Comparison of ENCODE assay signal across 15 cellular contexts in the genomic region with DNA sequence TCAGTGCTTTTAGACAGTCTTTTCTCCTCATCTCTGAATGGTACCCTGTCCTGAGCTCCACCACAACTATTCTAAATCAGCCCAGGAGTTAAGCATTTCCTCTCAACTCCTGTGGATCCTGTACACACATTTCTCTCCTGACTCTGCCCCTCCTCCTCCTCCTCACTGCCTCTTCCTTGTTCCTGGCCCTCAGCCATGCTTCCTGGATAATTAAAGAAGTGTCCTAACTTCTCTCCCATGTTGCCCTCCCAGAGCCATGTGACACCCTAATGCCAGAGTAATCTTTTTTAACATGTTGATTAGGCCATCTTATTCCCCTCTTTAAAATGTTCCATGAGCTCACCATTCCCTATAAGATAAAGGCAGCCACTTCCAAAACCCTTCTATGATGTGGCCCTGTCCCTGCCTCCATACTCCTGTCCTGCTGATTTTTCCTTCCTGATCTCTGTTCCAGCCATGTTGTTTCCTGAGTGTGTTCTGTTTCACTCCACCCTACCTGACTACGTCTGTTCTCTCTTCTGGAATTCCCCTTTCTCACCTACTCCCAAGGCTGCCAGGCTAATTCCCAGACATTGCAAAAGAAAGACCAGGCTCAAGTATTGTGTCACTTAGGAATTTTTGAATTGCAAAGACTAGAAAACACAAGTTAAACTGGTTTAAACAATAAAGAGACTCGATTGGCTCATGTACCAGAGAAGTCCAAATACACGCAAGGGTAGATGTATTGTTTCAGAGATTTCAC.
A peak's percentile ranks its signal among the peaks of the same experiment; 100 is the strongest.
DNase-seq lines count a peak whose midpoint lies in the region; FAIRE-seq and TF ChIP-seq lines count a peak whose summit lies in the region.
"Had no signal": no experiment of that assay in that cellular context is flagged by ENCODE, and none has a peak within 500 bp of the region (broad histone marks: within the 10 kb centered on the region; RNA-seq: fewer than 3 reads in every experiment).

No MANE protein-coding gene starts in this region.

- no peak for TF ChIP-seq CTCF in endothelial cell of umbilical vein (IDR thresholded peaks at IDR 0.05; ENCODE audit: extremely low read depth in 1 of 2, insufficient read depth in 1 of 2, low read depth in 1 of 2, low read length in 2 of 2)
- no peak for TF ChIP-seq CTCF in nephron progenitor cell (IDR thresholded peaks at IDR 0.05)
- no peak for TF ChIP-seq CTCF in osteocyte (IDR thresholded peaks at IDR 0.05)

- POLR2A ChIA-PET in endothelial cell of umbilical vein (lab: Charles Lee) = no interaction called here

- H3K27ac Mint-ChIP-seq in nephron progenitor cell (no peak overlapping the region), osteocyte (ENCODE audit: unreplicated experiment) (no peak overlapping the region)

- peaks cover 0 to 2% of the 10 kb centered on the region in 2 experiments for H3K36me3 ChIP-seq in endothelial cell of umbilical vein (ENCODE audit: control insufficient read depth in 2 of 2, extremely low read depth in 1 of 2, insufficient read depth in 2 of 2, low read length in 2 of 2)
- H3K36me3 ChIP-seq in thymus (ENCODE audit: control insufficient read depth, insufficient read depth) = no peaks in the 10 kb centered on the region
- H3K36me3 ChIP-seq: breast epithelium had no signal

- peaks cover 69% of the 10 kb centered on the region for H3K4me1 Mint-ChIP-seq in nephron progenitor cell
- H3K4me1 Mint-ChIP-seq in osteocyte (ENCODE audit: unreplicated experiment) = no peaks in the 10 kb centered on the region

- H3K79me2 ChIP-seq in endothelial cell of umbilical vein (ENCODE audit: control insufficient read depth, insufficient read depth, low read length) = no peaks in the 10 kb centered on the region

- no peaks in the 10 kb centered on the region for H3K9me3 ChIP-seq in endothelial cell of umbilical vein (replicated peaks; ENCODE audit: control insufficient read depth, insufficient read depth, low read length)
- no peaks in the 10 kb centered on the region for H3K9me3 ChIP-seq in thymus (ENCODE audit: control insufficient read depth)
- H3K9me3 ChIP-seq: breast epithelium had no signal

- peak; percentile 68 for DNase-seq in NCI-H69 (lab: John Stamatoyannopoulos, UW)
- peak; percentile 16 for DNase-seq in endothelial cell of umbilical vein (ENCODE audit: low read depth, low spot score)
- DNase-seq in kidney tubule cell (ENCODE audit: low spot score) = peak; percentile 89
- DNase-seq in NCI-H524 (lab: John Stamatoyannopoulos, UW) = no peak
- DNase-seq in nephron progenitor cell = no peak
- no peak for DNase-seq in osteocyte (ENCODE audit: extremely low spot score, unreplicated experiment)
- DNase-seq: activated CD4-positive, alpha-beta T cell treated with anti-CD3 and anti-CD28 coated beads for 48 hours; GOT3; NCI-H187 treated with DMSO at 0.1 percent for 48 hours; nucleus accumbens; SW 1271 had no signal

- H3K36me3 Mint-ChIP-seq in nephron progenitor cell (ENCODE audit: low read depth) = no peaks in the 10 kb centered on the region
- no peaks in the 10 kb centered on the region for H3K36me3 Mint-ChIP-seq in osteocyte (ENCODE audit: unreplicated experiment)

- no peaks in the 10 kb centered on the region for H3K9me1 ChIP-seq in endothelial cell of umbilical vein (replicated peaks; ENCODE audit: control insufficient read depth, extremely low read depth, insufficient read depth, low read length)

- intact Hi-C loops in endothelial cell of umbilical vein (cut with micrococcal nuclease) = no loop called here

- H3K27me3 ChIP-seq in endothelial cell of umbilical vein (ENCODE audit: control insufficient read depth in 2 of 2, insufficient read depth in 2 of 2, low read length in 2 of 2) = no peaks in the 10 kb centered on the region
- no peaks in the 10 kb centered on the region for H3K27me3 ChIP-seq in thymus (ENCODE audit: control insufficient read depth, insufficient read depth)
- H3K27me3 ChIP-seq: breast epithelium had no signal

- H3K27ac ChIP-seq in endothelial cell of umbilical vein (ENCODE audit: insufficient read depth, low read depth, low read length) (no peak overlapping the region), thymus (ENCODE audit: low read depth) (peak overlapping the region; percentile 58)
- H3K27ac ChIP-seq: breast epithelium had no signal

- H3K4me3 Mint-ChIP-seq in nephron progenitor cell (no peak overlapping the region), osteocyte (ENCODE audit: unreplicated experiment) (no peak overlapping the region)

- H3K9ac ChIP-seq in endothelial cell of umbilical vein (replicated peaks; ENCODE audit: extremely low read depth, insufficient read depth, low read length) = no peak overlapping the region

- CTCF ChIA-PET in endothelial cell of umbilical vein (lab: Charles Lee) = interaction anchor here (1.5 kb wide), 1 partner anchor 8 kb away, joined by 5 read pairs; no protein-coding TSS in a partner anchor

- H3K4me3 ChIP-seq in endothelial cell of umbilical vein (replicated peaks in 1 of 3; ENCODE audit: insufficient read depth in 1 of 3, low read depth in 1 of 3, low read length in 3 of 3) = no peak overlapping the region
- H3K4me3 ChIP-seq in thymus (ENCODE audit: low read length) = no peak overlapping the region
- H3K4me3 ChIP-seq: breast epithelium, K562 had no signal

- H3K27me3 Mint-ChIP-seq in nephron progenitor cell (ENCODE audit: low read depth, poor library complexity) = no peaks in the 10 kb centered on the region
- peaks cover 21% of the 10 kb centered on the region for H3K27me3 Mint-ChIP-seq in osteocyte (ENCODE audit: unreplicated experiment)

- H3K9me3 Mint-ChIP-seq in nephron progenitor cell (no peaks in the 10 kb centered on the region), osteocyte (ENCODE audit: unreplicated experiment) (no peaks in the 10 kb centered on the region)
- H3K9me3 Mint-ChIP-seq: activated T-helper 2 cell treated with anti-CD3 and anti-CD28 coated beads, Interferon-gamma antibody, Interleukin-2, Interleukin-4, amounts not matched to agents 10 μg/mL and 5 μg/mL and 100 μg/mL, durations not matched to agents 14 hours and 24 hours and 36 hours had no signal

- dilution Hi-C loops in endothelial cell of umbilical vein (cut with MboI; ENCODE audit: extremely low pct_ligation_motif_present, low sequenced_read_pairs) = no loop called here

- H3K4me1 ChIP-seq in endothelial cell of umbilical vein (ENCODE audit: control insufficient read depth, extremely low read depth, insufficient read depth, low read length) = peaks cover 5% of the 10 kb centered on the region
- H3K4me1 ChIP-seq in thymus (ENCODE audit: control insufficient read depth, insufficient read depth, low read length) = no peaks in the 10 kb centered on the region
- H3K4me1 ChIP-seq: breast epithelium had no signal

- H4K20me1 ChIP-seq in endothelial cell of umbilical vein (replicated peaks; ENCODE audit: control insufficient read depth, extremely low read depth, insufficient read depth, low read length) = peaks cover 5% of the 10 kb centered on the region

- H3K4me2 ChIP-seq in endothelial cell of umbilical vein (ENCODE audit: insufficient read depth, low read length) = no peak overlapping the region

- WGBS in thymus = 94% methylated on average over 3 of the region's 3 CpGs

- no peak overlapping the region for H2AFZ ChIP-seq in endothelial cell of umbilical vein (ENCODE audit: low read depth, low read length)

- no TSS peak for BruUV-seq in endothelial cell of umbilical vein (replicated peaks; lab: Mats Ljungman, UMichigan)

- FAIRE-seq in endothelial cell of umbilical vein (lab: Jason Lieb, UNC) = no peak
- FAIRE-seq: K562 had no signal

- no peak for TF ChIP-seq POLR2A in endothelial cell of umbilical vein (IDR thresholded peaks at IDR 0.05; ENCODE audit: low read depth, low read length)

TF ChIP-seq in endothelial cell of umbilical vein, 7 proteins besides CTCF, POLR2A, EP300 and RAD21:
- TF ChIP-seq EZH2 (IDR thresholded peaks at IDR 0.05; ENCODE audit: borderline replicate concordance, low read depth, low read length, severe bottlenecking) (no peak), GATA2 (IDR thresholded peaks at IDR 0.05; ENCODE audit: insufficient read depth, insufficient read length, low read depth, low read length) (no peak), MYC (IDR thresholded peaks at IDR 0.05; ENCODE audit: low read depth, low read length) (no peak), JUN (IDR thresholded peaks at IDR 0.05; ENCODE audit: borderline replicate concordance, insufficient read depth, insufficient read length, low read depth) (no peak)
- TF ChIP-seq, protein P1, sequence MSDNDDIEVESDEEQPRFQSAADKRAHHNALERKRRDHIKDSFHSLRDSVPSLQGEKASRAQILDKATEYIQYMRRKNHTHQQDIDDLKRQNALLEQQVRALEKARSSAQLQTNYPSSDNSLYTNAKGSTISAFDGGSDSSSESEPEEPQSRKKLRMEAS (IDR thresholded peaks at IDR 0.05; ENCODE audit: insufficient read depth, insufficient read length) = no peak

Comparison
In these comparisons a context has a peak if more than half of its experiments do, and no peak if none do; other contexts are left out.
1. DNase-seq: peak in NCI-H69 (single experiment), endothelial cell of umbilical vein (single experiment) and kidney tubule cell (single experiment); none in NCI-H524 (0 of 2), nephron progenitor cell (single experiment) and osteocyte (single experiment).